19 cellular contexts compared by ENCODE assay signal in the genomic region with DNA sequence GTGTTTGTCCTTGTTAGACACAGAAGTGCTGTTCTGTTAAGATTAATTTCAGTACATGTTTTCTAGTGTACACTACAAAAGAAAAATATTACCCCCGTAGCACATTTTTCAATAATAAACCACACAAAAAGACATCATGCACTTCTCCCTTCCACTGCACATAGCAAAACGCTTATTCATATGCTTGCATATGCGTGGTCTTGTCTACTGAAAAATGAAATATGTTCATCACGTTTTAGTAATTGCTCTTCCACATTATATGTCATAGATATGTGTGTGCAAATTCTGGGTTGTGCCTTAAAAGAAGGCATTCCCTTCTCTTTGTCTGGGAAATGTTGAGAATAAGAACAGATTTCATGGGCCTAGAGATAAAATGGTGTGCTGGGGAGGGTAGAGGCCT.
"Had no signal": no experiment of that assay in that cellular context is flagged by ENCODE, and none has a peak within 500 bp of the region (broad histone marks: within the 10 kb centered on the region; RNA-seq: fewer than 3 reads in every experiment).

No MANE protein-coding gene starts in this region.

- H3K27ac ChIP-seq: epithelial cell of prostate, esophagus muscularis mucosa, hepatocyte, left ventricle myocardium inferior, lower lobe of right lung, neural progenitor cell, ovary had no signal

- H2AFZ ChIP-seq: hepatocyte, neural progenitor cell had no signal

- H3K9ac ChIP-seq: neural progenitor cell had no signal

- ATAC-seq: left cardiac atrium; lower lobe of right lung; natural killer cell treated with Interleukin-12 subunit alpha and Interleukin-12 subunit beta and Interleukin-15 and Interleukin-18, amount 100 ng/mL, for 72 hours; right cardiac atrium had no signal

- H3K4me3 ChIP-seq: esophagus muscularis mucosa, hepatocyte, left ventricle myocardium inferior, lower lobe of right lung, neural progenitor cell, ovary, smooth muscle cell had no signal

- H3K4me1 ChIP-seq: left ventricle myocardium inferior, lower lobe of right lung had no signal

- H3K4me2 ChIP-seq: hepatocyte, neural progenitor cell, smooth muscle cell had no signal

- H3K9me3 ChIP-seq: lower lobe of right lung, ovary had no signal

- H3K36me3 ChIP-seq: esophagus muscularis mucosa, left ventricle myocardium inferior, lower lobe of right lung, neural progenitor cell, ovary had no signal

- DNase-seq: effector memory CD4-positive, alpha-beta T cell; head of caudate nucleus; kidney; left cardiac atrium; left ventricle myocardium inferior; lower lobe of right lung; midbrain; nucleus accumbens; ovary; right cardiac atrium; stimulated activated CD4-positive, alpha-beta T cell treated with anti-CD3 and anti-CD28 coated beads, Interleukin-2, amount 100 ng/mL, for 48 hours; stimulated activated naive CD4-positive, alpha-beta T cell treated with Interleukin-2 at 50 U/mL for 16 hours; trophoblast cell had no signal

- H3K27me3 ChIP-seq: esophagus muscularis mucosa, hepatocyte, neural progenitor cell, ovary had no signal
